ENCODE assay signal across 3 cellular contexts in the genomic region with DNA sequence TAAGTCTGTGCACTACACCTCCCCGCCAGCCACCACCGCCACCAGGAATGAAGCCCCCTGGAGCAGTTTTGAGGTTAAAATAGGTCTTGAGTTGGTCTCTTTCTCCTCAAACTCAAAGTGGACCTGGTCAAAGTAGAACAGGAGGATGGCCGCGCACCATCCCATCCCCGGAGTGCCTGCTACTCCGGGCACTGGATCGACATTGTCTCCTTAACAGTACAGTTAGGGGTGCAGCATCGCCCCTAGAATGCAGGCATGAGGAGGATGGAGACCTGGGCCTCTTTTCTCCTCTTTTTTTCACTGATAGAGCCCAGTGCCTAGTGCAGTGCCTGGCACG.
"Had no signal": no experiment of that assay in that cellular context is flagged by ENCODE, and none has a peak within 500 bp of the region (broad histone marks: within the 10 kb centered on the region; RNA-seq: fewer than 3 reads in every experiment).

No MANE protein-coding gene starts in this region.

- ATAC-seq: GM12878 had no signal

- H3K4me3 ChIP-seq: GM12878 had no signal

- DNase-seq: GDM1, GF-D8 had no signal
